ENCODE assay signal across 16 cellular contexts in genomic region chr3:86251781-86252180, GRCh38.
A peak's percentile ranks its signal among the peaks of the same experiment; 100 is the strongest.
DNase-seq lines count a peak whose midpoint lies in the region; FAIRE-seq lines count a peak whose summit lies in the region.
"Had no signal": no experiment of that assay in that cellular context is flagged by ENCODE, and none has a peak within 500 bp of the region (broad histone marks: within the 10 kb centered on the region; RNA-seq: fewer than 3 reads in every experiment).

No MANE protein-coding gene starts in this region.

- FAIRE-seq in HTR-8/SVneo (lab: Jason Lieb, UNC): no peak
- FAIRE-seq: G401.6, GM12892, H54 had no signal

- DNase-seq in DMS53 (lab: John Stamatoyannopoulos, UW) (peak; percentile 29), DMS53 treated with DMSO at 0.1 percent for 48 hours (lab: John Stamatoyannopoulos, UW; ENCODE audit: unreplicated experiment) (no peak), NCI-H510A treated with DMSO at 0.1 percent for 48 hours (lab: John Stamatoyannopoulos, UW) (peak; percentile 27), NCI-H510A (lab: John Stamatoyannopoulos, UW) (no peak), NCI-H526 treated with DMSO at 0.1 percent for 48 hours (lab: John Stamatoyannopoulos, UW) (peak; percentile 2), mesenteric fat pad (ENCODE audit: low spot score) (no peak), HTR-8/SVneo (ENCODE audit: insufficient read length, low spot score) (no peak)
- DNase-seq: C1 segment of cervical spinal cord; Calu3; CD4-positive, alpha-beta memory T cell; COR-L47; DND-41; GOT3 had no signal

Comparison
In these comparisons a context has a peak if more than half of its experiments do, and no peak if none do; other contexts are left out.
1. DNase-seq: peak in DMS53 (single experiment), NCI-H510A treated with DMSO at 0.1 percent for 48 hours (single experiment) and NCI-H526 treated with DMSO at 0.1 percent for 48 hours (single experiment); none in DMS53 treated with DMSO at 0.1 percent for 48 hours (single experiment), NCI-H510A (single experiment), mesenteric fat pad (single experiment) and HTR-8/SVneo (single experiment).